Comparison of ENCODE assay signal across 1 cellular context in the genomic region with DNA sequence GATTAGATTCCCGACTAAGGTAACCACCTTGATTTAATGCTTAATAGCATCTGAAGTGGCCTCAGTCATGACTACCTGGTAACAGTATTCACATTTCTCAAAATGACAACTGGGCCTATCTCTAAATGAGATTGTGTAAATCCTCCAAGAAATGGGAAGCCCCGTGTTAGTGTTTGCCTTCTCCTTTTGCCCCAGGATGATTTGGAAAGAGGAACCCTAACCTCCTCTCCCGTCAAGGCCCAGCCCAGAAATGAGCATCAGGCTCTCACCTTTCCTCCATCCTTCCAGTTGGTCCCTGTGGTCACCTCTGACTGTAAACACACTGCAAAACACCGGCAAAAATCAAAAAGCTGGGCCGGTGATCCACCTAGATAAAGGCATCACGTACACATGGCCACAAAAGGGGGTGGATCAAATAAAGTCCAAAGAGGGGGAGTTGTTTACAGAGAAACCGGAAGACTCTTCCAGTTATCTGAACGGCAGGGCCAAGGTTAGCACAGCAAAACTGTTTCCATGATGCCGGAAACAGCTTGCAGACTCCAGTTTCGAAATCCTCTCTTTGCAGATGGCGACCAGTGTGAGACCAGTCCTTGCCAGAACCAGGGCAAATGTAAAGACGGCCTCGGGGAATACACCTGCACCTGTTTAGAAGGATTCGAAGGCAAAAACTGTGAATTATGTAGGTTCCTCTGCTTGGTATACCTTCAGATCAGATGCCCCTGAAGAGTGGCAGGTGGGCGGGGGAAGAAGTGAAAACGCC.
A peak's percentile ranks its signal among the peaks of the same experiment; 100 is the strongest.
TF ChIP-seq lines count a peak whose summit lies in the region.

No MANE protein-coding gene starts in this region.

TF ChIP-seq in HepG2, 621 proteins besides CTCF, POLR2A, EP300 and RAD21 (continued from another document and continues in another):
- TF ChIP-seq, protein P1, sequence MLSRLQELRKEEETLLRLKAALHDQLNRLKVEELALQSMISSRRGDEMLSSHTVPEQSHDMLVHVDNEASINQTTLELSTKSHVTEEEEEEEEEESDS (CRISPR knock-in tag; IDR thresholded peaks at IDR 0.05; ENCODE audit: borderline replicate concordance): no peak
- TF ChIP-seq ZNF432 (CRISPR knock-in tag; IDR thresholded peaks at IDR 0.05; ENCODE audit: borderline replicate concordance): no peak
- no peak for TF ChIP-seq ZNF354B (CRISPR knock-in tag; IDR thresholded peaks at IDR 0.05)
- TF ChIP-seq ZNF138 (CRISPR knock-in tag; IDR thresholded peaks at IDR 0.05; ENCODE audit: low read depth): 0 out of 2 replicates have a peak, but pooled peaks have one; percentile 51
- peak; percentile 86; the same call in 1 of the 2 replicates for TF ChIP-seq ZFP36L1 (CRISPR knock-in tag; IDR thresholded peaks at IDR 0.05)
- no peak for TF ChIP-seq NFATC3 (CRISPR knock-in tag; IDR thresholded peaks at IDR 0.05)
- TF ChIP-seq, protein P2, sequence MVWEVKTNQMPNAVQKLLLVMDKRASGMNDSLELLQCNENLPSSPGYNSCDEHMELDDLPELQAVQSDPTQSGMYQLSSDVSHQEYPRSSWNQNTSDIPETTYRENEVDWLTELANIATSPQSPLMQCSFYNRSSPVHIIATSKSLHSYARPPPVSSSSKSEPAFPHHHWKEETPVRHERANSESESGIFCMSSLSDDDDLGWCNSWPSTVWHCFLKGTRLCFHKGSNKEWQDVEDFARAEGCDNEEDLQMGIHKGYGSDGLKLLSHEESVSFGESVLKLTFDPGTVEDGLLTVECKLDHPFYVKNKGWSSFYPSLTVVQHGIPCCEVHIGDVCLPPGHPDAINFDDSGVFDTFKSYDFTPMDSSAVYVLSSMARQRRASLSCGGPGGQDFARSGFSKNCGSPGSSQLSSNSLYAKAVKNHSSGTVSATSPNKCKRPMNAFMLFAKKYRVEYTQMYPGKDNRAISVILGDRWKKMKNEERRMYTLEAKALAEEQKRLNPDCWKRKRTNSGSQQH (CRISPR knock-in tag; IDR thresholded peaks at IDR 0.05; ENCODE audit: low read depth): peak; percentile 70; the same call in 1 of the 2 replicates
- peak; percentile 95 for TF ChIP-seq NFKBIZ (CRISPR knock-in tag; IDR thresholded peaks at IDR 0.05)
- peak; percentile 91 for TF ChIP-seq ZNF644 (CRISPR knock-in tag; IDR thresholded peaks at IDR 0.05; ENCODE audit: low read depth)
- no peak for TF ChIP-seq SRY (CRISPR knock-in tag; IDR thresholded peaks at IDR 0.05)
- peak; percentile 94 for TF ChIP-seq RARA (CRISPR knock-in tag; IDR thresholded peaks at IDR 0.05)
- TF ChIP-seq, protein P3, sequence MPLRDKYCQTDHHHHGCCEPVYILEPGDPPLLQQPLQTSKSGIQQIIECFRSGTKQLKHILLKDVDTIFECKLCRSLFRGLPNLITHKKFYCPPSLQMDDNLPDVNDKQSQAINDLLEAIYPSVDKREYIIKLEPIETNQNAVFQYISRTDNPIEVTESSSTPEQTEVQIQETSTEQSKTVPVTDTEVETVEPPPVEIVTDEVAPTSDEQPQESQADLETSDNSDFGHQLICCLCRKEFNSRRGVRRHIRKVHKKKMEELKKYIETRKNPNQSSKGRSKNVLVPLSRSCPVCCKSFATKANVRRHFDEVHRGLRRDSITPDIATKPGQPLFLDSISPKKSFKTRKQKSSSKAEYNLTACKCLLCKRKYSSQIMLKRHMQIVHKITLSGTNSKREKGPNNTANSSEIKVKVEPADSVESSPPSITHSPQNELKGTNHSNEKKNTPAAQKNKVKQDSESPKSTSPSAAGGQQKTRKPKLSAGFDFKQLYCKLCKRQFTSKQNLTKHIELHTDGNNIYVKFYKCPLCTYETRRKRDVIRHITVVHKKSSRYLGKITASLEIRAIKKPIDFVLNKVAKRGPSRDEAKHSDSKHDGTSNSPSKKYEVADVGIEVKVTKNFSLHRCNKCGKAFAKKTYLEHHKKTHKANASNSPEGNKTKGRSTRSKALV (CRISPR knock-in tag; IDR thresholded peaks at IDR 0.05): peak; percentile 64; the same call in 1 of the 2 replicates
- TF ChIP-seq, protein P4, sequence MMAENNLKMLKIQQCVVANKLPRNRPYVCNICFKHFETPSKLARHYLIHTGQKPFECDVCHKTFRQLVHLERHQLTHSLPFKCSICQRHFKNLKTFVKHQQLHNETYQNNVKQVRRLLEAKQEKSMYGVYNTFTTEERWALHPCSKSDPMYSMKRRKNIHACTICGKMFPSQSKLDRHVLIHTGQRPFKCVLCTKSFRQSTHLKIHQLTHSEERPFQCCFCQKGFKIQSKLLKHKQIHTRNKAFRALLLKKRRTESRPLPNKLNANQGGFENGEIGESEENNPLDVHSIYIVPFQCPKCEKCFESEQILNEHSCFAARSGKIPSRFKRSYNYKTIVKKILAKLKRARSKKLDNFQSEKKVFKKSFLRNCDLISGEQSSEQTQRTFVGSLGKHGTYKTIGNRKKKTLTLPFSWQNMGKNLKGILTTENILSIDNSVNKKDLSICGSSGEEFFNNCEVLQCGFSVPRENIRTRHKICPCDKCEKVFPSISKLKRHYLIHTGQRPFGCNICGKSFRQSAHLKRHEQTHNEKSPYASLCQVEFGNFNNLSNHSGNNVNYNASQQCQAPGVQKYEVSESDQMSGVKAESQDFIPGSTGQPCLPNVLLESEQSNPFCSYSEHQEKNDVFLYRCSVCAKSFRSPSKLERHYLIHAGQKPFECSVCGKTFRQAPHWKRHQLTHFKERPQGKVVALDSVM (CRISPR knock-in tag; IDR thresholded peaks at IDR 0.05): peak; percentile 51
- TF ChIP-seq, protein P5, sequence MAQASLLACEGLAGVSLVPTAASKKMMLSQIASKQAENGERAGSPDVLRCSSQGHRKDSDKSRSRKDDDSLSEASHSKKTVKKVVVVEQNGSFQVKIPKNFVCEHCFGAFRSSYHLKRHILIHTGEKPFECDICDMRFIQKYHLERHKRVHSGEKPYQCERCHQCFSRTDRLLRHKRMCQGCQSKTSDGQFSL (CRISPR knock-in tag; IDR thresholded peaks at IDR 0.05): 0 out of 2 replicates have a peak, but pooled peaks have one; percentile 63
- peak; percentile 95 for TF ChIP-seq SAP130 (CRISPR knock-in tag; IDR thresholded peaks at IDR 0.05; ENCODE audit: low read depth)
- peak; percentile 48 for TF ChIP-seq POLR2AphosphoS5 (IDR thresholded peaks at IDR 0.05; ENCODE audit: low read depth, low read length)
- peak; percentile 93 for TF ChIP-seq ZNF543 (CRISPR knock-in tag; IDR thresholded peaks at IDR 0.05)
- TF ChIP-seq ZNF83 (CRISPR knock-in tag; IDR thresholded peaks at IDR 0.05; ENCODE audit: borderline replicate concordance): no peak
- peak; percentile 66; the same call in 1 of the 2 replicates for TF ChIP-seq ETV6 (CRISPR knock-in tag; conservative IDR thresholded peaks at IDR 0.05)
- TF ChIP-seq ZFYVE20 (CRISPR knock-in tag; IDR thresholded peaks at IDR 0.05; ENCODE audit: borderline replicate concordance, low read depth): no peak
- TF ChIP-seq SALL1 (CRISPR knock-in tag; IDR thresholded peaks at IDR 0.05): peak; percentile 94
- peak; percentile 76; the same call in 1 of the 2 replicates for TF ChIP-seq ZNF264 (CRISPR knock-in tag; IDR thresholded peaks at IDR 0.05)
- TF ChIP-seq ZNF792 (CRISPR knock-in tag; IDR thresholded peaks at IDR 0.05): peak; percentile 79
- TF ChIP-seq, protein P6, sequence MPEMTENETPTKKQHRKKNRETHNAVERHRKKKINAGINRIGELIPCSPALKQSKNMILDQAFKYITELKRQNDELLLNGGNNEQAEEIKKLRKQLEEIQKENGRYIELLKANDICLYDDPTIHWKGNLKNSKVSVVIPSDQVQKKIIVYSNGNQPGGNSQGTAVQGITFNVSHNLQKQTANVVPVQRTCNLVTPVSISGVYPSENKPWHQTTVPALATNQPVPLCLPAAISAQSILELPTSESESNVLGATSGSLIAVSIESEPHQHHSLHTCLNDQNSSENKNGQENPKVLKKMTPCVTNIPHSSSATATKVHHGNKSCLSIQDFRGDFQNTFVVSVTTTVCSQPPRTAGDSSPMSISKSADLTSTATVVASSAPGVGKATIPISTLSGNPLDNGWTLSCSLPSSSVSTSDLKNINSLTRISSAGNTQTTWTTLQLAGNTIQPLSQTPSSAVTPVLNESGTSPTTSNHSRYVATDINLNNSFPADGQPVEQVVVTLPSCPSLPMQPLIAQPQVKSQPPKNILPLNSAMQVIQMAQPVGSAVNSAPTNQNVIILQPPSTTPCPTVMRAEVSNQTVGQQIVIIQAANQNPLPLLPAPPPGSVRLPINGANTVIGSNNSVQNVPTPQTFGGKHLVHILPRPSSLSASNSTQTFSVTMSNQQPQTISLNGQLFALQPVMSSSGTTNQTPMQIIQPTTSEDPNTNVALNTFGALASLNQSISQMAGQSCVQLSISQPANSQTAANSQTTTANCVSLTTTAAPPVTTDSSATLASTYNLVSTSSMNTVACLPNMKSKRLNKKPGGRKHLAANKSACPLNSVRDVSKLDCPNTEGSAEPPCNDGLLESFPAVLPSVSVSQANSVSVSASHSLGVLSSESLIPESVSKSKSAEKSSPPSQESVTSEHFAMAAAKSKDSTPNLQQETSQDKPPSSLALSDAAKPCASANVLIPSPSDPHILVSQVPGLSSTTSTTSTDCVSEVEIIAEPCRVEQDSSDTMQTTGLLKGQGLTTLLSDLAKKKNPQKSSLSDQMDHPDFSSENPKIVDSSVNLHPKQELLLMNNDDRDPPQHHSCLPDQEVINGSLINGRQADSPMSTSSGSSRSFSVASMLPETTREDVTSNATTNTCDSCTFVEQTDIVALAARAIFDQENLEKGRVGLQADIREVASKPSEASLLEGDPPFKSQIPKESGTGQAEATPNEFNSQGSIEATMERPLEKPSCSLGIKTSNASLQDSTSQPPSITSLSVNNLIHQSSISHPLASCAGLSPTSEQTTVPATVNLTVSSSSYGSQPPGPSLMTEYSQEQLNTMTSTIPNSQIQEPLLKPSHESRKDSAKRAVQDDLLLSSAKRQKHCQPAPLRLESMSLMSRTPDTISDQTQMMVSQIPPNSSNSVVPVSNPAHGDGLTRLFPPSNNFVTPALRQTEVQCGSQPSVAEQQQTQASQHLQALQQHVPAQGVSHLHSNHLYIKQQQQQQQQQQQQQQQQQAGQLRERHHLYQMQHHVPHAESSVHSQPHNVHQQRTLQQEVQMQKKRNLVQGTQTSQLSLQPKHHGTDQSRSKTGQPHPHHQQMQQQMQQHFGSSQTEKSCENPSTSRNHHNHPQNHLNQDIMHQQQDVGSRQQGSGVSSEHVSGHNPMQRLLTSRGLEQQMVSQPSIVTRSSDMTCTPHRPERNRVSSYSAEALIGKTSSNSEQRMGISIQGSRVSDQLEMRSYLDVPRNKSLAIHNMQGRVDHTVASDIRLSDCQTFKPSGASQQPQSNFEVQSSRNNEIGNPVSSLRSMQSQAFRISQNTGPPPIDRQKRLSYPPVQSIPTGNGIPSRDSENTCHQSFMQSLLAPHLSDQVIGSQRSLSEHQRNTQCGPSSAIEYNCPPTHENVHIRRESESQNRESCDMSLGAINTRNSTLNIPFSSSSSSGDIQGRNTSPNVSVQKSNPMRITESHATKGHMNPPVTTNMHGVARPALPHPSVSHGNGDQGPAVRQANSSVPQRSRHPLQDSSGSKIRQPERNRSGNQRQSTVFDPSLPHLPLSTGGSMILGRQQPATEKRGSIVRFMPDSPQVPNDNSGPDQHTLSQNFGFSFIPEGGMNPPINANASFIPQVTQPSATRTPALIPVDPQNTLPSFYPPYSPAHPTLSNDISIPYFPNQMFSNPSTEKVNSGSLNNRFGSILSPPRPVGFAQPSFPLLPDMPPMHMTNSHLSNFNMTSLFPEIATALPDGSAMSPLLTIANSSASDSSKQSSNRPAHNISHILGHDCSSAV (CRISPR knock-in tag; IDR thresholded peaks at IDR 0.05; ENCODE audit: borderline replicate concordance): no peak
- TF ChIP-seq, protein P7, sequence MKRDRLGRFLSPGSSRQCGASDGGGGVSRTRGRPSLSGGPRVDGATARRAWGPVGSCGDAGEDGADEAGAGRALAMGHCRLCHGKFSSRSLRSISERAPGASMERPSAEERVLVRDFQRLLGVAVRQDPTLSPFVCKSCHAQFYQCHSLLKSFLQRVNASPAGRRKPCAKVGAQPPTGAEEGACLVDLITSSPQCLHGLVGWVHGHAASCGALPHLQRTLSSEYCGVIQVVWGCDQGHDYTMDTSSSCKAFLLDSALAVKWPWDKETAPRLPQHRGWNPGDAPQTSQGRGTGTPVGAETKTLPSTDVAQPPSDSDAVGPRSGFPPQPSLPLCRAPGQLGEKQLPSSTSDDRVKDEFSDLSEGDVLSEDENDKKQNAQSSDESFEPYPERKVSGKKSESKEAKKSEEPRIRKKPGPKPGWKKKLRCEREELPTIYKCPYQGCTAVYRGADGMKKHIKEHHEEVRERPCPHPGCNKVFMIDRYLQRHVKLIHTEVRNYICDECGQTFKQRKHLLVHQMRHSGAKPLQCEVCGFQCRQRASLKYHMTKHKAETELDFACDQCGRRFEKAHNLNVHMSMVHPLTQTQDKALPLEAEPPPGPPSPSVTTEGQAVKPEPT (CRISPR knock-in tag; IDR thresholded peaks at IDR 0.05; ENCODE audit: low read depth): no peak; the same call in 1 of the 2 replicates
- peak; percentile 97 for TF ChIP-seq ZNF670 (CRISPR knock-in tag; IDR thresholded peaks at IDR 0.05; ENCODE audit: borderline replicate concordance)
- peak; percentile 78; the same call in 1 of the 2 replicates for TF ChIP-seq NAIF1 (CRISPR knock-in tag; IDR thresholded peaks at IDR 0.05; ENCODE audit: borderline replicate concordance)
- no peak for TF ChIP-seq MXD4 (CRISPR knock-in tag; IDR thresholded peaks at IDR 0.05)
- TF ChIP-seq, protein P8, sequence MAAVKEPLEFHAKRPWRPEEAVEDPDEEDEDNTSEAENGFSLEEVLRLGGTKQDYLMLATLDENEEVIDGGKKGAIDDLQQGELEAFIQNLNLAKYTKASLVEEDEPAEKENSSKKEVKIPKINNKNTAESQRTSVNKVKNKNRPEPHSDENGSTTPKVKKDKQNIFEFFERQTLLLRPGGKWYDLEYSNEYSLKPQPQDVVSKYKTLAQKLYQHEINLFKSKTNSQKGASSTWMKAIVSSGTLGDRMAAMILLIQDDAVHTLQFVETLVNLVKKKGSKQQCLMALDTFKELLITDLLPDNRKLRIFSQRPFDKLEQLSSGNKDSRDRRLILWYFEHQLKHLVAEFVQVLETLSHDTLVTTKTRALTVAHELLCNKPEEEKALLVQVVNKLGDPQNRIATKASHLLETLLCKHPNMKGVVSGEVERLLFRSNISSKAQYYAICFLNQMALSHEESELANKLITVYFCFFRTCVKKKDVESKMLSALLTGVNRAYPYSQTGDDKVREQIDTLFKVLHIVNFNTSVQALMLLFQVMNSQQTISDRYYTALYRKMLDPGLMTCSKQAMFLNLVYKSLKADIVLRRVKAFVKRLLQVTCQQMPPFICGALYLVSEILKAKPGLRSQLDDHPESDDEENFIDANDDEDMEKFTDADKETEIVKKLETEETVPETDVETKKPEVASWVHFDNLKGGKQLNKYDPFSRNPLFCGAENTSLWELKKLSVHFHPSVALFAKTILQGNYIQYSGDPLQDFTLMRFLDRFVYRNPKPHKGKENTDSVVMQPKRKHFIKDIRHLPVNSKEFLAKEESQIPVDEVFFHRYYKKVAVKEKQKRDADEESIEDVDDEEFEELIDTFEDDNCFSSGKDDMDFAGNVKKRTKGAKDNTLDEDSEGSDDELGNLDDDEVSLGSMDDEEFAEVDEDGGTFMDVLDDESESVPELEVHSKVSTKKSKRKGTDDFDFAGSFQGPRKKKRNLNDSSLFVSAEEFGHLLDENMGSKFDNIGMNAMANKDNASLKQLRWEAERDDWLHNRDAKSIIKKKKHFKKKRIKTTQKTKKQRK (IDR thresholded peaks at IDR 0.05; ENCODE audit: low read length): no peak
- no peak for TF ChIP-seq ZNF660 (CRISPR knock-in tag; IDR thresholded peaks at IDR 0.05; ENCODE audit: borderline replicate concordance, low read depth)
- peak; percentile 93; the same call in 1 of the 2 replicates for TF ChIP-seq BRD4 (CRISPR knock-in tag; IDR thresholded peaks at IDR 0.05)
- peak; percentile 21 to 41; a peak in 2 of 4 replicates for TF ChIP-seq NR2F1 (CRISPR knock-in tag; IDR thresholded peaks at IDR 0.05)
- TF ChIP-seq PHF5A (CRISPR knock-in tag; IDR thresholded peaks at IDR 0.05; ENCODE audit: low read depth, unreplicated experiment): no peak
